In genomic region chr17:81867123-81867951, GRCh38 we compare ENCODE assay signal across 9 cellular contexts. TPM values are rescaled to one million over a fixed set of nuclear protein-coding genes. Genes with fewer than 3 reads are reported as not detected.
DNase-seq lines count a peak whose midpoint lies in the region; ATAC-seq and TF ChIP-seq lines count a peak whose summit lies in the region.
"Had no signal": no experiment of that assay in that cellular context is flagged by ENCODE, and none has a peak within 500 bp of the region (broad histone marks: within the 10 kb centered on the region; RNA-seq: fewer than 3 reads in every experiment).

No MANE protein-coding gene starts in this region.

- peak overlapping the region; percentile 55 for H3K27ac Mint-ChIP-seq in T-helper 1 cell treated with Interleukin-12 subunit alpha and Interleukin-12 subunit beta and Interleukin-4 antibody, amounts not matched to agents 30 μg/mL and 1 μg/mL, for 36 hours

- peaks cover 25% of the 10 kb centered on the region for H3K4me1 Mint-ChIP-seq in T-helper 1 cell treated with Interleukin-12 subunit alpha and Interleukin-12 subunit beta and Interleukin-4 antibody, amounts not matched to agents 30 μg/mL and 1 μg/mL, for 36 hours (ENCODE audit: low read depth)

- peak overlapping the region; percentile 12 for H3K9ac ChIP-seq in mesendoderm (ENCODE audit: low read length)

- peaks cover 18% of the 10 kb centered on the region for H3K36me3 Mint-ChIP-seq in T-helper 1 cell treated with Interleukin-12 subunit alpha and Interleukin-12 subunit beta and Interleukin-4 antibody, amounts not matched to agents 30 μg/mL and 1 μg/mL, for 36 hours (ENCODE audit: low read depth)

- H2BK15ac ChIP-seq in mesendoderm (replicated peaks; ENCODE audit: low read depth), result no peak overlapping the region

- no peak overlapping the region for H2AK5ac ChIP-seq in mesendoderm (ENCODE audit: low read length)

- no peaks in the 10 kb centered on the region for H3K9me3 Mint-ChIP-seq in T-helper 1 cell treated with Interleukin-12 subunit alpha and Interleukin-12 subunit beta and Interleukin-4 antibody, amounts not matched to agents 30 μg/mL and 1 μg/mL, for 36 hours

- H3K79me1 ChIP-seq in mesendoderm (ENCODE audit: low read length), result peaks cover 17% of the 10 kb centered on the region

- no peak for ATAC-seq in GM19328 (IDR thresholded peaks at IDR 0.05; ENCODE audit: unreplicated experiment)
- no peak for ATAC-seq in HG02885 (IDR thresholded peaks at IDR 0.05; ENCODE audit: poor library complexity, unreplicated experiment)

- H2BK5ac ChIP-seq in mesendoderm (ENCODE audit: low read length), result no peak overlapping the region

- no peak overlapping the region for H3K4me2 ChIP-seq in mesendoderm (ENCODE audit: low read length)

- no peak overlapping the region for H3K23ac ChIP-seq in mesendoderm (ENCODE audit: low read length)

- no peak overlapping the region for H2BK120ac ChIP-seq in mesendoderm (ENCODE audit: low read depth, low read length)

- peak overlapping the region; percentile 57 for H3K56ac ChIP-seq in mesendoderm (ENCODE audit: low read length)

- no peak overlapping the region for H4K8ac ChIP-seq in mesendoderm (ENCODE audit: low read depth, low read length)

- in situ Hi-C loops in T47D (cut with HindIII; ENCODE audit: low pct_unique_long_range_greater_than_20kb, low sequenced_read_pairs), result no loop called here

- H3K27me3 ChIP-seq in mesendoderm (ENCODE audit: insufficient read depth, low read length, poor library complexity), result no peaks in the 10 kb centered on the region

- no peak overlapping the region for H3K4me3 ChIP-seq in mesendoderm (ENCODE audit: low read length)
- H3K4me3 ChIP-seq: thoracic aorta had no signal

- WGBS in mesendoderm (ENCODE audit: extremely low coverage, insufficient coverage, low lambda C conversion rate), result no CpG with 5 or more reads among the region's 22 CpGs

- H3K27ac ChIP-seq in mesendoderm (ENCODE audit: low read depth, low read length), result peak overlapping the region; percentile 5

- no peak overlapping the region for H3K18ac ChIP-seq in mesendoderm (ENCODE audit: low read length)

- peak overlapping the region; percentile 37 for H3K4me3 Mint-ChIP-seq in T-helper 1 cell treated with Interleukin-12 subunit alpha and Interleukin-12 subunit beta and Interleukin-4 antibody, amounts not matched to agents 30 μg/mL and 1 μg/mL, for 36 hours

- no peaks in the 10 kb centered on the region for H3K4me1 ChIP-seq in mesendoderm (ENCODE audit: control insufficient read depth, low read depth, low read length)

- no peak for DNase-seq in T-helper 1 cell
- peak; percentile 68 to 89 for DNase-seq in T47D (ENCODE audit: low read depth in 1 of 2, low spot score in 1 of 2)
- DNase-seq in mesendoderm, result peak; percentile 79
- DNase-seq in OCI-M2 (lab: John Stamatoyannopoulos, UW; ENCODE audit: unreplicated experiment), result no peak

- H3K36me3 ChIP-seq in mesendoderm (ENCODE audit: control insufficient read depth, insufficient read depth, low read length), result peaks cover 2% of the 10 kb centered on the region

- no peak overlapping the region for H3K4ac ChIP-seq in mesendoderm (ENCODE audit: low read depth, low read length)

- H4K5ac ChIP-seq in mesendoderm (ENCODE audit: low read length), result no peak overlapping the region

- peaks cover 11% of the 10 kb centered on the region for H3K79me2 ChIP-seq in mesendoderm (ENCODE audit: control insufficient read depth, insufficient read depth, low read length)

- no peaks in the 10 kb centered on the region for H3K27me3 Mint-ChIP-seq in T-helper 1 cell treated with Interleukin-12 subunit alpha and Interleukin-12 subunit beta and Interleukin-4 antibody, amounts not matched to agents 30 μg/mL and 1 μg/mL, for 36 hours (ENCODE audit: low read depth)

TF ChIP-seq in PFSK-1, 5 proteins besides CTCF, POLR2A, EP300 and RAD21:
- TF ChIP-seq FOXP2 (optimal IDR thresholded peaks at IDR 0.05; ENCODE audit: borderline replicate concordance, extremely low read depth, extremely low read length, insufficient read depth) (no peak), POLR2AphosphoS5 (IDR thresholded peaks at IDR 0.05; ENCODE audit: low read depth, low read length) (peak; percentile 87), SIN3A (IDR thresholded peaks at IDR 0.05; ENCODE audit: borderline replicate concordance, insufficient read depth, low read length) (0 out of 2 replicates have a peak, but pooled peaks have one; percentile 77), TAF1 (IDR thresholded peaks at IDR 0.05; ENCODE audit: borderline replicate concordance, insufficient read depth, low read length) (peak; percentile 70; the same call in 1 of the 2 replicates), REST (IDR thresholded peaks at IDR 0.05; ENCODE audit: insufficient read depth in 1 of 2, low read depth in 2 of 2, low read length in 2 of 2) (0 out of 4 replicates have a peak, but pooled peaks of 1 of the 2 experiments have one; percentile 18)

RNA-seq across cellular contexts. Expression of gene ARHGDIA, which starts 3.8 kb away (rescaled TPM):
- 1,120 TPM for polyA plus RNA-seq in PFSK-1 (2012; ENCODE audit: insufficient read length, low read depth)
- 315 TPM for polyA plus RNA-seq in mesendoderm (2013, experiment 1 of 2)
- polyA plus RNA-seq in mesendoderm (2013, experiment 2 of 2), result 325 TPM

RNA-seq across cellular contexts. Expression of gene P4HB, which starts 7.0 kb away (rescaled TPM):
- polyA plus RNA-seq in PFSK-1 (2012; ENCODE audit: insufficient read length, low read depth), result 1,753 TPM
- 490 TPM for polyA plus RNA-seq in mesendoderm (2013, experiment 1 of 2)
- 503 TPM for polyA plus RNA-seq in mesendoderm (2013, experiment 2 of 2)

RNA-seq across cellular contexts. Expression of gene ALYREF, which starts 24.0 kb away (rescaled TPM):
- polyA plus RNA-seq in PFSK-1 (2012; ENCODE audit: insufficient read length, low read depth), result 217 TPM
- polyA plus RNA-seq in mesendoderm (2013, experiment 1 of 2), result 130 TPM
- 127 TPM for polyA plus RNA-seq in mesendoderm (2013, experiment 2 of 2)

RNA-seq across cellular contexts. Expression of gene ANAPC11, which starts 24.2 kb away (rescaled TPM):
- 382 TPM for polyA plus RNA-seq in PFSK-1 (2012; ENCODE audit: insufficient read length, low read depth)
- 258 TPM for polyA plus RNA-seq in mesendoderm (2013, experiment 1 of 2)
- polyA plus RNA-seq in mesendoderm (2013, experiment 2 of 2), result 256 TPM

RNA-seq across cellular contexts. Expression of gene PPP1R27, which starts 32.5 kb away (rescaled TPM):
- not detected for polyA plus RNA-seq in PFSK-1 (2012; ENCODE audit: insufficient read length, low read depth)
- 0.35 TPM for polyA plus RNA-seq in mesendoderm (2013, experiment 1 of 2)
- polyA plus RNA-seq in mesendoderm (2013, experiment 2 of 2), result 0.42 TPM

Comparison
In these comparisons a context has a peak if more than half of its experiments do, and no peak if none do; other contexts are left out.
1. DNase-seq: peak in T47D (2 of 2) and mesendoderm (single experiment); none in T-helper 1 cell (0 of 5) and OCI-M2 (single experiment).